In the genomic region with DNA sequence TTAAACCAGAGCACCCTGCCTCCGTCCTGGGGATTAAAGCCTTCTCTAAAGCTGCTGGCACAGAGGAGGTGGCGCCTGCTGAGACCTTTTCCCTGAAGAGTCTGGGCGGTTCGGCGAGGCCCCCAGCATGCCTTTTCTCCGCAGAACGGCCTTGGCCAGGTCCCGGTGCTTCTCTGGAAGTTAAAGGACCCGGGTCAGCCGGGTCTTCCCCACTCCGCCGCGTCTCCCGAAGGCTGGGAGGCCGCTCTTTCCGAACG, we compare ENCODE assay signal across 1 cellular context.
A peak's percentile ranks its signal among the peaks of the same experiment; 100 is the strongest.
TF ChIP-seq lines count a peak whose summit lies in the region.

No MANE protein-coding gene starts in this region.

TF ChIP-seq in IMR-90, 13 proteins besides CTCF, POLR2A, EP300 and RAD21:
- TF ChIP-seq BHLHE40 (IDR thresholded peaks at IDR 0.05; ENCODE audit: low read depth, low read length) (no peak), MXI1 (IDR thresholded peaks at IDR 0.05; ENCODE audit: borderline replicate concordance, low read depth, low read length) (peak; percentile 20; the same call in 1 of the 2 replicates), MAFK (IDR thresholded peaks at IDR 0.05; ENCODE audit: low read depth, low read length) (no peak), MAZ (IDR thresholded peaks at IDR 0.05; ENCODE audit: borderline replicate concordance, low read depth, low read length) (no peak), NFE2L2 (IDR thresholded peaks at IDR 0.05; ENCODE audit: low read depth, low read length) (no peak)
